ENCODE assay signal across 1 cellular context in genomic region chr6:15247214-15247749, GRCh38.
A peak's percentile ranks its signal among the peaks of the same experiment; 100 is the strongest.
TF ChIP-seq lines count a peak whose summit lies in the region.

No MANE protein-coding gene starts in this region.

TF ChIP-seq in HepG2, 621 proteins besides CTCF, POLR2A, EP300 and RAD21 (continued from another document):
- no peak for TF ChIP-seq PAXIP1 (CRISPR knock-in tag; conservative IDR thresholded peaks at IDR 0.05)
- TF ChIP-seq ZNF337 (CRISPR knock-in tag; IDR thresholded peaks at IDR 0.05; ENCODE audit: borderline replicate concordance, low read depth) = no peak
- TF ChIP-seq ARID2 (CRISPR knock-in tag; IDR thresholded peaks at IDR 0.05; ENCODE audit: borderline replicate concordance) = no peak
- no peak for TF ChIP-seq PHB2 (IDR thresholded peaks at IDR 0.05; ENCODE audit: partially characterized antibody)
- no peak for TF ChIP-seq ZSCAN22 (CRISPR knock-in tag; IDR thresholded peaks at IDR 0.05)
- TF ChIP-seq MAFK (conservative IDR thresholded peaks at IDR 0.05 in 1 of 2, IDR thresholded peaks at IDR 0.05 in 1 of 2; ENCODE audit: low read length in 2 of 2) = peak in 1 of 2 experiments; percentile 42; a peak in 1 of 4 replicates
- TF ChIP-seq SIX1 (CRISPR knock-in tag; IDR thresholded peaks at IDR 0.05; ENCODE audit: borderline replicate concordance) = no peak
- TF ChIP-seq E2F5 (CRISPR knock-in tag; conservative IDR thresholded peaks at IDR 0.05) = no peak
- no peak for TF ChIP-seq ZFP82 (CRISPR knock-in tag; IDR thresholded peaks at IDR 0.05; ENCODE audit: borderline replicate concordance)
- no peak for TF ChIP-seq ZNF510 (CRISPR knock-in tag; IDR thresholded peaks at IDR 0.05; ENCODE audit: low read depth)
- peak; percentile 50 for TF ChIP-seq HNRNPK (IDR thresholded peaks at IDR 0.05; ENCODE audit: low read depth, low read length, poor library complexity, severe bottlenecking)
- no peak for TF ChIP-seq KLF16 (CRISPR knock-in tag; IDR thresholded peaks at IDR 0.05)
- no peak for TF ChIP-seq ZFX (CRISPR knock-in tag; IDR thresholded peaks at IDR 0.05; ENCODE audit: low read depth)
- TF ChIP-seq ZEB1 (IDR thresholded peaks at IDR 0.05; ENCODE audit: insufficient replicate concordance, low read depth) = no peak
- TF ChIP-seq PLSCR1 (CRISPR knock-in tag; IDR thresholded peaks at IDR 0.05; ENCODE audit: borderline replicate concordance) = no peak
- no peak for TF ChIP-seq ZNF770 (CRISPR knock-in tag; IDR thresholded peaks at IDR 0.05)
- TF ChIP-seq GLI4 (CRISPR knock-in tag; IDR thresholded peaks at IDR 0.05; ENCODE audit: borderline replicate concordance) = no peak
- no peak for TF ChIP-seq NR1H2 (CRISPR knock-in tag; IDR thresholded peaks at IDR 0.05; ENCODE audit: borderline replicate concordance, low read depth)
TF ChIP-seq in HepG2: peak in this region for 3.
